1 cellular context compared by ENCODE assay signal in the genomic region with DNA sequence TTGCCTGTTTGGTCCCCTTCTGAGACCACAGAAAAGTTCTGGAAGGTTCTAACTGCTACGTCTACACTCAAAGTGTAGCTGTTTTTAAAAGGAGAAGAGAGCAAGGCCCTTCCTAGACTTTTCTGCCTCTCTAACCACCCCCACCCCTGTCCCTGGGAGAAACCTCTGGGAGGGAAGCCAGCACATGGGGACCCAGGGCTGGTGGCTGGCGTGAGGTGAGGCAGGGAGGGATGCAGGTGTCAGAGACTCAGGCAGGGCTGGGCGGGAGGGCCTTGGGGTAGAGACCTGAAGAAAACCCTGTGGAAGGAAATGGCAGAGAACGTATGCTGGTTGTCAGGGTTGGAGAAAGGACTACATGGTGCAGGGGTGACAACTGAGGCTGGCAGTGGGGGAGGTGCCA.
TF ChIP-seq lines count a peak whose summit lies in the region.

No MANE protein-coding gene starts in this region.

TF ChIP-seq in A549, 52 proteins besides CTCF, POLR2A, EP300 and RAD21 (continued from another document):
- TF ChIP-seq EHMT2 (IDR thresholded peaks at IDR 0.05; ENCODE audit: low read depth): no peak
- no peak for TF ChIP-seq CBX2 (IDR thresholded peaks at IDR 0.05; ENCODE audit: borderline replicate concordance, low read depth)
- no peak for TF ChIP-seq ZSCAN20 (CRISPR knock-in tag; IDR thresholded peaks at IDR 0.05)
- TF ChIP-seq RCOR1 (IDR thresholded peaks at IDR 0.05; ENCODE audit: low read depth, low read length): no peak
- TF ChIP-seq TFCP2L1 (CRISPR knock-in tag; IDR thresholded peaks at IDR 0.05): no peak
- TF ChIP-seq HOXB5 (CRISPR knock-in tag; IDR thresholded peaks at IDR 0.05): no peak
- TF ChIP-seq SMC3 (IDR thresholded peaks at IDR 0.05): no peak
- no peak for TF ChIP-seq NFE2L2 (conservative IDR thresholded peaks at IDR 0.05; ENCODE audit: low read length)
- no peak for TF ChIP-seq CHD2 (IDR thresholded peaks at IDR 0.05; ENCODE audit: low read length, partially characterized antibody)
- no peak for TF ChIP-seq MAZ (IDR thresholded peaks at IDR 0.05; ENCODE audit: borderline replicate concordance, low read depth, low read length)
- no peak for TF ChIP-seq CBX8 (IDR thresholded peaks at IDR 0.05)
